Comparison of ENCODE assay signal across 33 cellular contexts in genomic region chr12:120373683-120374082, GRCh38. TPM values are rescaled to one million over a fixed set of nuclear protein-coding genes. Genes with fewer than 3 reads are reported as not detected.
DNase-seq lines count a peak whose midpoint lies in the region; ATAC-seq, FAIRE-seq and TF ChIP-seq lines count a peak whose summit lies in the region.
"Had no signal": no experiment of that assay in that cellular context is flagged by ENCODE, and none has a peak within 500 bp of the region (broad histone marks: within the 10 kb centered on the region; RNA-seq: fewer than 3 reads in every experiment).

No MANE protein-coding gene starts in this region.

- no peak for TF ChIP-seq EP300 in H1 (IDR thresholded peaks at IDR 0.05; ENCODE audit: borderline replicate concordance in 1 of 2, low read depth in 2 of 2, low read length in 2 of 2)
- TF ChIP-seq EP300 in ovary (IDR thresholded peaks at IDR 0.05): no peak

- ATAC-seq in WTC11 (no peak), left ventricle myocardium superior (no peak), HG02610 (IDR thresholded peaks at IDR 0.05; ENCODE audit: unreplicated experiment) (no peak)
- ATAC-seq: GM12878 had no signal

- no peak overlapping the region for H3K4ac ChIP-seq in H1 (replicated peaks; ENCODE audit: insufficient read length, low read depth, low read length)

- peaks cover 0 to 8% (median 6%) of the 10 kb centered on the region in 4 experiments; a peak in 4 of 7 replicates for H3K27me3 ChIP-seq in H1 (replicated peaks in 1 of 4; ENCODE audit: control insufficient read depth in 3 of 4, extremely low read depth in 1 of 4, insufficient read depth in 3 of 4, low read length in 3 of 4)
- H3K27me3 ChIP-seq in ovary: no peaks in the 10 kb centered on the region

- no peaks in the 10 kb centered on the region for H3K79me2 ChIP-seq in H1 (ENCODE audit: control insufficient read depth in 1 of 2, insufficient read depth in 2 of 2, low read length in 2 of 2)

- H3K36me3 ChIP-seq in HEK293 (ENCODE audit: control insufficient read depth in 2 of 2, insufficient read depth in 1 of 2, low read length in 2 of 2) (no peaks in the 10 kb centered on the region), H1 (ENCODE audit: control insufficient read depth in 2 of 4, insufficient read depth in 4 of 4, low read length in 3 of 4) (no peaks in the 10 kb centered on the region), ovary (no peaks in the 10 kb centered on the region)
- H3K36me3 ChIP-seq: BE2C, BLaER1 had no signal

- H3K27me3 Mint-ChIP-seq in WTC11 (ENCODE audit: low read depth) (peaks cover 39% of the 10 kb centered on the region), neural crest cell (ENCODE audit: low read depth) (peaks cover 18% of the 10 kb centered on the region)

- no peak overlapping the region for H2BK120ac ChIP-seq in H1 (replicated peaks; ENCODE audit: low read depth, low read length)

- POLR2A ChIA-PET in HEK293 (lab: Yijun Ruan, JAX) (interaction anchor here (0.7 to 2.6 kb wide), 2 partner anchors 7 to 131 kb away, joined by 3 to 7 read pairs; no protein-coding TSS in a partner anchor), WTC11 (lab: Charles Lee) (no interaction called here), H1 (lab: Charles Lee; ENCODE audit: partially characterized antibody) (interaction anchor here (1.3 to 8.1 kb wide), 2 partner anchors 9 to 13 kb away, joined by 3 to 78 read pairs; no protein-coding TSS in a partner anchor)

- H4K8ac ChIP-seq in H1 (ENCODE audit: extremely low read depth, insufficient read depth, low read length): no peak overlapping the region

- H3K9me3 ChIP-seq in HEK293 (ENCODE audit: control insufficient read depth, insufficient read depth, low read depth, low read length): no peaks in the 10 kb centered on the region
- no peaks in the 10 kb centered on the region for H3K9me3 ChIP-seq in H1 (ENCODE audit: insufficient read depth in 2 of 2, low read depth in 1 of 2, low read length in 1 of 2)
- no peaks in the 10 kb centered on the region for H3K9me3 ChIP-seq in ovary
- H3K9me3 ChIP-seq: BE2C, BLaER1 had no signal

- peaks cover 17% of the 10 kb centered on the region for H3K4me1 ChIP-seq in HEK293 (ENCODE audit: control insufficient read depth, insufficient read depth, low read length)
- H3K4me1 ChIP-seq in H1 (replicated peaks in 1 of 4; ENCODE audit: control insufficient read depth in 3 of 4, insufficient read depth in 4 of 4, low read length in 3 of 4): peaks cover 4 to 24% (median 16%) of the 10 kb centered on the region in 4 experiments
- peaks cover 4% of the 10 kb centered on the region for H3K4me1 ChIP-seq in ovary (ENCODE audit: insufficient read depth)
- H3K4me1 ChIP-seq: BE2C had no signal

- peaks cover 13% of the 10 kb centered on the region for H3K23me2 ChIP-seq in H1 (ENCODE audit: low read depth, low read length)

- no peak for TF ChIP-seq RAD21 in H1 (IDR thresholded peaks at IDR 0.05 in 1 of 2, conservative IDR thresholded peaks at IDR 0.05 in 1 of 2; ENCODE audit: low read depth in 2 of 2, low read length in 2 of 2)

- no peaks in the 10 kb centered on the region for H4K20me1 ChIP-seq in H1 (replicated peaks in 1 of 2; ENCODE audit: control insufficient read depth in 1 of 2, insufficient read depth in 2 of 2, low read length in 2 of 2)

- H3K18ac ChIP-seq in H1 (ENCODE audit: extremely low read depth, low read length): no peak overlapping the region

- H3K4me3 ChIP-seq in HEK293 (ENCODE audit: low read depth, low read length) (no peak overlapping the region), H1 (ENCODE audit: extremely low read depth in 1 of 4, insufficient read depth in 2 of 4, low read depth in 3 of 4, low read length in 4 of 4) (no peak overlapping the region), ovary (no peak overlapping the region), coronary artery (no peak overlapping the region)
- H3K4me3 ChIP-seq: BLaER1, GM12878 had no signal

- no peak overlapping the region for H2BK15ac ChIP-seq in H1 (ENCODE audit: low read length)

- H3K14ac ChIP-seq in H1 (ENCODE audit: insufficient read length): no peak overlapping the region

- no peak overlapping the region for H3K4me2 ChIP-seq in H1 (ENCODE audit: insufficient read depth in 1 of 2, low read depth in 2 of 2, low read length in 2 of 2)
- H3K4me2 ChIP-seq: BLaER1 had no signal

- H3K27ac Mint-ChIP-seq in WTC11: no peak overlapping the region
- H3K27ac Mint-ChIP-seq in neural crest cell (ENCODE audit: unreplicated experiment): no peak overlapping the region
- H3K27ac Mint-ChIP-seq: CD4-positive, CD25-positive, alpha-beta regulatory T cell had no signal

- peaks cover 53% of the 10 kb centered on the region for H3K4me1 Mint-ChIP-seq in WTC11
- peaks cover 32% of the 10 kb centered on the region for H3K4me1 Mint-ChIP-seq in neural crest cell

- H3K4me3 Mint-ChIP-seq in WTC11: no peak overlapping the region
- H3K4me3 Mint-ChIP-seq in neural crest cell: peak overlapping the region; percentile 52
- H3K4me3 Mint-ChIP-seq: CD4-positive, alpha-beta memory T cell; CD4-positive, CD25-positive, alpha-beta regulatory T cell; CD8-positive, alpha-beta memory T cell had no signal

- no peaks in the 10 kb centered on the region for H3K9me3 Mint-ChIP-seq in WTC11
- H3K9me3 Mint-ChIP-seq in neural crest cell: no peaks in the 10 kb centered on the region
- H3K9me3 Mint-ChIP-seq: CD4-positive, alpha-beta memory T cell; CD8-positive, alpha-beta memory T cell had no signal

- H2BK5ac ChIP-seq in H1 (ENCODE audit: low read depth, low read length): no peak overlapping the region

- 93% methylated on average over 8 of the region's 8 CpGs; no CpG with 5 or more reads in 1 of the 2 experiments for WGBS in H1 (ENCODE audit: extremely low coverage in 1 of 2, insufficient coverage in 1 of 2, insufficient read length in 1 of 2, insufficient replicate concordance in 2 of 2, low coverage in 1 of 2, low lambda C conversion rate in 2 of 2, missing lambda C conversion rate in 1 of 2), 2 experiments
- 88 to 94% (median 93%) methylated on average over 8 of the region's 8 CpGs for whole genome bisulfite sequencing in ovary, 3 donors

- TF ChIP-seq CTCF in HEK293 (tag by site-specific recombination; IDR thresholded peaks at IDR 0.05): no peak
- TF ChIP-seq CTCF in WTC11 (IDR thresholded peaks at IDR 0.05): no peak
- no peak for TF ChIP-seq CTCF in H1 (IDR thresholded peaks at IDR 0.05; ENCODE audit: control extremely low read depth in 1 of 3, insufficient read depth in 1 of 3, low read depth in 1 of 3, low read length in 3 of 3)
- TF ChIP-seq CTCF in neural crest cell (conservative IDR thresholded peaks at IDR 0.05): no peak
- TF ChIP-seq CTCF in ovary (IDR thresholded peaks at IDR 0.05): no peak
- no peak for TF ChIP-seq CTCF in coronary artery (IDR thresholded peaks at IDR 0.05)

- DNase-seq in WTC11 (ENCODE audit: low spot score) (no peak), H1 (ENCODE audit: low read depth in 1 of 2, low spot score in 2 of 2) (no peak), neural crest cell (ENCODE audit: low read depth, low spot score) (no peak), left ventricle myocardium superior (no peak), ovary (no peak), coronary artery (ENCODE audit: low spot score) (no peak)
- DNase-seq: 8988T; ACHN; BE2C; C1 segment of cervical spinal cord; CD4-positive, alpha-beta memory T cell; CD4-positive, CD25-positive, alpha-beta regulatory T cell; CD8-positive, alpha-beta memory T cell; COR-L47; DMS 273 treated with DMSO at 0.1 percent for 48 hours; DMS153; DMS53; DMS79; DND-41; EL; GDM1 had no signal

- TF ChIP-seq POLR2A in H1 (IDR thresholded peaks at IDR 0.05; ENCODE audit: control extremely low read depth in 1 of 2, low read depth in 2 of 2, low read length in 2 of 2): no peak
- no peak for TF ChIP-seq POLR2A in ovary (IDR thresholded peaks at IDR 0.05)

- no peak overlapping the region for H4K91ac ChIP-seq in H1 (replicated peaks; ENCODE audit: insufficient read length, low read length)

- no peak overlapping the region for H3K56ac ChIP-seq in H1 (replicated peaks; ENCODE audit: insufficient read length, low read depth, low read length)

- peak overlapping the region; percentile 61; the same call in 1 of the 2 replicates for H2BK20ac ChIP-seq in H1 (ENCODE audit: low read length)

- FAIRE-seq in H1 (lab: Jason Lieb, UNC): no peak
- FAIRE-seq: A204.1, GM12878, GM12892, GM18507 had no signal

- H3K36me3 Mint-ChIP-seq in WTC11 (no peaks in the 10 kb centered on the region), neural crest cell (ENCODE audit: low read depth) (no peaks in the 10 kb centered on the region)
- H3K36me3 Mint-ChIP-seq: CD4-positive, alpha-beta memory T cell; CD4-positive, CD25-positive, alpha-beta regulatory T cell; CD8-positive, alpha-beta memory T cell had no signal

- no peaks in the 10 kb centered on the region; the same call in 1 of the 2 replicates for H3K79me1 ChIP-seq in H1 (ENCODE audit: low read depth, low read length)

- H2AFZ ChIP-seq in H1 (ENCODE audit: low read length): no peak overlapping the region

- H2AK5ac ChIP-seq in H1 (ENCODE audit: low read depth, low read length): no peak overlapping the region

- H3K9ac ChIP-seq in H1 (replicated peaks in 1 of 4; ENCODE audit: extremely low read depth in 1 of 4, low read depth in 3 of 4, low read length in 3 of 4): no peak overlapping the region
- H3K9ac ChIP-seq: BLaER1 had no signal

- no peak overlapping the region for H3K23ac ChIP-seq in H1 (ENCODE audit: insufficient read length)

- CTCF ChIA-PET in HEK293 (lab: Yijun Ruan, JAX): interaction anchor here (0.5 kb wide), 2 partner anchors 55 to 932 kb away, joined by 3 to 4 read pairs; no protein-coding TSS in a partner anchor
- CTCF ChIA-PET in WTC11 (lab: Charles Lee): interaction anchor here (1.0 kb wide), 1 partner anchor 56 kb away, joined by 3 read pairs; no protein-coding TSS in a partner anchor
- CTCF ChIA-PET in H1 (lab: Charles Lee; ENCODE audit: partially characterized antibody): interaction anchor here (0.6 to 1.7 kb wide), 5 partner anchors 13 to 137 kb away, joined by 3 to 9 read pairs (median 3); no protein-coding TSS in a partner anchor

- H4K5ac ChIP-seq in H1 (ENCODE audit: insufficient read length, low read depth, low read length): no peak overlapping the region

- no peak overlapping the region for H2BK12ac ChIP-seq in H1 (ENCODE audit: low read depth, low read length)

- no peak overlapping the region for H3K27ac ChIP-seq in HEK293 (ENCODE audit: extremely low read depth, low read depth, low read length)
- no peak overlapping the region for H3K27ac ChIP-seq in H1 (ENCODE audit: low read depth, low read length)
- H3K27ac ChIP-seq in ovary: no peak overlapping the region
- H3K27ac ChIP-seq in coronary artery: no peak overlapping the region
- H3K27ac ChIP-seq: BLaER1 had no signal

- intact Hi-C loops in left ventricle myocardium superior (cut with micrococcal nuclease): no loop called here
- intact Hi-C loops in ovary (cut with DNase I): no loop called here

RNA-seq across cellular contexts. Expression of gene MSI1, which starts 4.7 kb away (rescaled TPM):
- total RNA-seq in WTC11 (2021): 64.5 to 71.9 TPM (median 71.5 TPM) in 3 replicates
- 51.9 and 53.1 TPM in 2 replicates for total RNA-seq in H1 (2021; fragmentation: NEBNext Ultra II Directional; extraction: Animal tissue kit (Norgen Biotek cat#: 25700))
- polyA plus RNA-seq in H1 (2011; rRNA removed): 13.5 and 19.2 TPM in 2 replicates
- 16.5 TPM for polyA plus RNA-seq in H1 (2011; cell fraction: cytosol; rRNA removed)
- polyA plus RNA-seq in H1 (2011; cell fraction: nucleus; rRNA removed): 52.5 TPM
- polyA plus RNA-seq in H1 (2012, experiment 1 of 2): 40.8 to 47.7 TPM (median 43.9 TPM) in 4 replicates
- polyA plus RNA-seq in H1 (2012, experiment 2 of 2): 28.7 TPM
- 16.6 TPM for polyA plus RNA-seq in H1 (2013, experiment 1 of 2)
- 16.5 TPM for polyA plus RNA-seq in H1 (2013, experiment 2 of 2)
- 11.5 and 11.6 TPM in 2 replicates for polyA minus RNA-seq in H1 (2011; rRNA and poly(A)+ RNA removed)
- polyA minus RNA-seq in H1 (2011; cell fraction: cytosol; rRNA and poly(A)+ RNA removed): 26.4 TPM
- polyA minus RNA-seq in H1 (2011; cell fraction: nucleus; rRNA and poly(A)+ RNA removed): 9.0 TPM
- total RNA-seq in neural crest cell: 224 and 229 TPM in 2 replicates
- total RNA-seq in left ventricle myocardium superior: 6.8 TPM
- 1 to 10 TPM in 6 of 7 donors, under 1 TPM in 1; 0.83 to 4.9 (median 2.6) TPM for total RNA-seq in ovary
- polyA plus RNA-seq in ovary: 1 to 10 TPM in 1 of 2 donors, under 1 TPM in 1; 0.92 to 1.8 TPM
- total RNA-seq: CD4-positive, alpha-beta memory T cell; CD4-positive, CD25-positive, alpha-beta regulatory T cell; GM12878 had no signal
- polyA plus RNA-seq: AG04450; CD14-positive monocyte; CD4-positive, alpha-beta memory T cell; CD4-positive, CD25-positive, alpha-beta regulatory T cell; CD8-positive, alpha-beta memory T cell had no signal

RNA-seq across cellular contexts. Expression of gene PLA2G1B, which starts 46.1 kb away (rescaled TPM):
- total RNA-seq in WTC11 (2021) (0.92 to 1.8 TPM (median 1.4 TPM) in 3 replicates), neural crest cell (not detected in 2 replicates), left ventricle myocardium superior (not detected), ovary (10 to 100 TPM in 2 of 7 donors, 1 to 10 TPM in 4, under 1 TPM in 1; 0.67 to 17.0 (median 2.9) TPM)
- not detected in 2 replicates for total RNA-seq in H1 (2021; fragmentation: NEBNext Ultra II Directional; extraction: Animal tissue kit (Norgen Biotek cat#: 25700))
- polyA plus RNA-seq in H1 (2011; rRNA removed) (0.19 TPM in 1 of 2 replicates, not detected in the other), ovary (1 to 10 TPM; 7.1 to 7.4 TPM)
- not detected for polyA plus RNA-seq in H1 (2011; cell fraction: cytosol; rRNA removed)
- not detected for polyA plus RNA-seq in H1 (2011; cell fraction: nucleus; rRNA removed)
- not detected in 4 replicates for polyA plus RNA-seq in H1 (2012, experiment 1 of 2)
- polyA plus RNA-seq in H1 (2012, experiment 2 of 2): not detected
- not detected for polyA plus RNA-seq in H1 (2013, experiment 1 of 2)
- polyA plus RNA-seq in H1 (2013, experiment 2 of 2): not detected
- not detected in 2 replicates for polyA minus RNA-seq in H1 (2011; rRNA and poly(A)+ RNA removed)
- polyA minus RNA-seq in H1 (2011; cell fraction: cytosol; rRNA and poly(A)+ RNA removed): not detected
- not detected for polyA minus RNA-seq in H1 (2011; cell fraction: nucleus; rRNA and poly(A)+ RNA removed)
- total RNA-seq: A673; CD4-positive, alpha-beta memory T cell; CD4-positive, CD25-positive, alpha-beta regulatory T cell; CD8-positive, alpha-beta memory T cell; Daoy; G401; GM12878 had no signal
- polyA plus RNA-seq: CD14-positive monocyte; CD8-positive, alpha-beta memory T cell; GM12878 had no signal

Comparison
In these comparisons a context has a peak if more than half of its experiments do, and no peak if none do; other contexts are left out.
1. Of the 8 proteins assayed by ChIP-seq in both HEK293 and WTC11: peak only in HEK293: none; only in WTC11: none; in both: ZNF121; in neither: 7.